In genomic region chr3:49641921-49642707, GRCh38 we compare ENCODE assay signal across 25 cellular contexts. TPM values are rescaled to one million over a fixed set of nuclear protein-coding genes. Genes with fewer than 3 reads are reported as not detected.
A peak's percentile ranks its signal among the peaks of the same experiment; 100 is the strongest.
DNase-seq lines count a peak whose midpoint lies in the region; ATAC-seq and TF ChIP-seq lines count a peak whose summit lies in the region.
"Had no signal": no experiment of that assay in that cellular context is flagged by ENCODE, and none has a peak within 500 bp of the region (broad histone marks: within the 10 kb centered on the region; RNA-seq: fewer than 3 reads in every experiment).

No MANE protein-coding gene starts in this region.

- H3K79me2 ChIP-seq in osteoblast (ENCODE audit: insufficient read depth, low read length) = no peaks in the 10 kb centered on the region

- H3K27me3 ChIP-seq in BLaER1 (no peaks in the 10 kb centered on the region), RWPE2 (ENCODE audit: insufficient read depth, poor library complexity, severe bottlenecking) (no peaks in the 10 kb centered on the region), osteoblast (ENCODE audit: insufficient read depth, low read length) (peaks cover 3% of the 10 kb centered on the region), stomach (no peaks in the 10 kb centered on the region)
- H3K27me3 ChIP-seq: BLaER1 treated with 17β-estradiol and CSF1 and Interleukin-3, amounts not matched to agents 10 nM and 100 nM had no signal

- H3K4me2 ChIP-seq in BLaER1 (no peak overlapping the region), osteoblast (ENCODE audit: insufficient read depth, low read length) (no peak overlapping the region)
- H3K4me2 ChIP-seq: BLaER1 treated with 17β-estradiol and CSF1 and Interleukin-3, amounts not matched to agents 10 nM and 100 nM; SK-N-SH had no signal

- 0 out of 2 replicates have a peak overlapping the region, but pooled peaks have one; percentile 4 for H3K27ac ChIP-seq in BLaER1
- H3K27ac ChIP-seq in RWPE2 (ENCODE audit: poor library complexity, severe bottlenecking) = no peak overlapping the region
- H3K27ac ChIP-seq in osteoblast (ENCODE audit: low read depth, low read length) = no peak overlapping the region
- no peak overlapping the region for H3K27ac ChIP-seq in stomach
- H3K27ac ChIP-seq: BLaER1 treated with 17β-estradiol and CSF1 and Interleukin-3, amounts not matched to agents 10 nM and 100 nM; GM23248 had no signal

- no peak overlapping the region for H3K9ac ChIP-seq in BLaER1
- H3K9ac ChIP-seq: BLaER1 treated with 17β-estradiol and CSF1 and Interleukin-3, amounts not matched to agents 10 nM and 100 nM; GM23248; SK-N-SH had no signal

- TF ChIP-seq EP300 in stomach (IDR thresholded peaks at IDR 0.05) = no peak

- no peak for ATAC-seq in RWPE2 (ENCODE audit: low read depth)
- ATAC-seq: GM12878, PC-3 had no signal

- H3K9me3 ChIP-seq in BLaER1 (no peaks in the 10 kb centered on the region), RWPE2 (ENCODE audit: severe bottlenecking) (no peaks in the 10 kb centered on the region), osteoblast (ENCODE audit: low read depth, low read length) (no peaks in the 10 kb centered on the region), stomach (no peaks in the 10 kb centered on the region)
- H3K9me3 ChIP-seq: BLaER1 treated with 17β-estradiol and CSF1 and Interleukin-3, amounts not matched to agents 10 nM and 100 nM; SK-N-SH had no signal

- intact Hi-C loops in stomach (cut with DNase I; ENCODE audit: low total_unique reads) = no loop called here

- TF ChIP-seq CTCF in RWPE2 (IDR thresholded peaks at IDR 0.05; ENCODE audit: poor library complexity, severe bottlenecking) (no peak), osteoblast (IDR thresholded peaks at IDR 0.05; ENCODE audit: extremely low read depth, low read depth, low read length) (no peak), stomach (IDR thresholded peaks at IDR 0.05) (no peak)

- H4K20me1 ChIP-seq in BLaER1 (no peaks in the 10 kb centered on the region), osteoblast (ENCODE audit: insufficient read depth, low read length) (no peaks in the 10 kb centered on the region)
- H4K20me1 ChIP-seq: BLaER1 treated with 17β-estradiol and CSF1 and Interleukin-3, amounts not matched to agents 10 nM and 100 nM had no signal

- no peak overlapping the region for H2AFZ ChIP-seq in osteoblast (ENCODE audit: low read length)
- H2AFZ ChIP-seq: GM23248 had no signal

- H3K4me3 ChIP-seq in BLaER1 = no peak overlapping the region
- H3K4me3 ChIP-seq in RWPE2 (ENCODE audit: severe bottlenecking) = no peak overlapping the region
- H3K4me3 ChIP-seq in osteoblast (ENCODE audit: insufficient read depth, low read length) = no peak overlapping the region
- H3K4me3 ChIP-seq in stomach = no peak overlapping the region
- H3K4me3 ChIP-seq: BLaER1 treated with 17β-estradiol and CSF1 and Interleukin-3, amounts not matched to agents 10 nM and 100 nM; GM12878; GM23248 had no signal

- WGBS in stomach, 5 donors = 89 to 97% (median 93%) methylated on average over 9 to 14 of the region's 14 CpGs

- TF ChIP-seq POLR2A in stomach (IDR thresholded peaks at IDR 0.05) = no peak

- no peaks in the 10 kb centered on the region for H3K36me3 ChIP-seq in BLaER1
- H3K36me3 ChIP-seq in RWPE2 (ENCODE audit: low read depth) = no peaks in the 10 kb centered on the region
- H3K36me3 ChIP-seq in osteoblast (ENCODE audit: insufficient read depth, low read length) = no peaks in the 10 kb centered on the region
- no peaks in the 10 kb centered on the region for H3K36me3 ChIP-seq in stomach
- H3K36me3 ChIP-seq: BLaER1 treated with 17β-estradiol and CSF1 and Interleukin-3, amounts not matched to agents 10 nM and 100 nM had no signal

- H3K4me1 ChIP-seq in BLaER1 = peaks cover 12% of the 10 kb centered on the region
- peaks cover 15% of the 10 kb centered on the region for H3K4me1 ChIP-seq in RWPE2 (ENCODE audit: insufficient read depth, poor library complexity, severe bottlenecking)
- no peaks in the 10 kb centered on the region for H3K4me1 ChIP-seq in osteoblast (ENCODE audit: insufficient read depth, low read length)
- no peaks in the 10 kb centered on the region for H3K4me1 ChIP-seq in stomach

- DNase-seq in RWPE2 (ENCODE audit: low spot score) (peak; percentile 33), cerebellum (ENCODE audit: low spot score) (peak; percentile 89), osteoblast (ENCODE audit: insufficient read length, low spot score, missing footprints) (peak; percentile 36), stomach (no peak), NCI-H510A (lab: John Stamatoyannopoulos, UW) (no peak)
- DNase-seq in activated effector memory CD4-positive, alpha-beta T cell treated with Interleukin-2 at 50 U/mL for 16 hours = no peak
- DNase-seq: CD4-positive, alpha-beta T cell; GDM1; GM23248; H7; Karpas-422; NCI-H1092; NCI-H1436; NCI-H187 treated with DMSO at 0.1 percent for 48 hours; NCI-H2171 treated with DMSO at 0.1 percent for 48 hours; NCI-H446; NCI-H526; NCI-H82; NK-92 treated with Interleukin-12 subunit alpha and Interleukin-12 subunit beta, amount 100 ng/mL, for 24 hours; PC-3; SIG-M5; SK-N-SH had no signal

RNA-seq across cellular contexts. Expression of gene APEH, which starts 32.0 kb away (rescaled TPM):
- total RNA-seq in cerebellum (58.3 TPM), osteoblast (98.8 and 101 TPM in 2 replicates), stomach (100 to 1,000 TPM in 1 of 5 donors, 10 to 100 TPM in 4; 23.9 to 104 (median 49.4) TPM)
- polyA plus RNA-seq in stomach = 10 to 100 TPM; 40.3 to 69.7 (median 46.0) TPM

RNA-seq across cellular contexts. Expression of gene MST1, which starts 47.2 kb away (rescaled TPM):
- total RNA-seq in cerebellum (12.2 TPM), osteoblast (6.5 and 6.9 TPM in 2 replicates), stomach (100 to 1,000 TPM in 2 of 5 donors, 10 to 100 TPM in 2, 1 to 10 TPM in 1; 6.7 to 172 (median 14.9) TPM)
- 10 to 100 TPM; 18.9 to 36.9 (median 20.5) TPM for polyA plus RNA-seq in stomach

RNA-seq across cellular contexts. Expression of gene RNF123, which starts 47.2 kb away (rescaled TPM):
- 23.5 TPM for total RNA-seq in cerebellum
- 25.0 and 33.3 TPM in 2 replicates for total RNA-seq in osteoblast
- total RNA-seq in stomach = 10 to 100 TPM; 19.6 to 75.4 (median 33.3) TPM
- polyA plus RNA-seq in stomach = 10 to 100 TPM; 18.1 to 22.8 (median 22.0) TPM

Comparison
In these comparisons a context has a peak if more than half of its experiments do, and no peak if none do; other contexts are left out.
1. DNase-seq: peak in RWPE2 (single experiment), cerebellum (single experiment) and osteoblast (single experiment); none in activated effector memory CD4-positive, alpha-beta T cell treated with Interleukin-2 at 50 U/mL for 16 hours (single experiment), stomach (single experiment) and NCI-H510A (single experiment).